In genomic region chr20:54766483-54766882, GRCh38 we compare ENCODE assay signal across 8 cellular contexts.
"Had no signal": no experiment of that assay in that cellular context is flagged by ENCODE, and none has a peak within 500 bp of the region (broad histone marks: within the 10 kb centered on the region; RNA-seq: fewer than 3 reads in every experiment).

No MANE protein-coding gene starts in this region.

- FAIRE-seq: G401.6, GM12878, GM12891, GM12892, GM18507, GM19239 had no signal

- DNase-seq: GDM1, GF-D8 had no signal

- ATAC-seq: GM12878 had no signal

- H3K4me3 ChIP-seq: GM12878 had no signal
